Comparison of ENCODE assay signal across 14 cellular contexts in the genomic region with DNA sequence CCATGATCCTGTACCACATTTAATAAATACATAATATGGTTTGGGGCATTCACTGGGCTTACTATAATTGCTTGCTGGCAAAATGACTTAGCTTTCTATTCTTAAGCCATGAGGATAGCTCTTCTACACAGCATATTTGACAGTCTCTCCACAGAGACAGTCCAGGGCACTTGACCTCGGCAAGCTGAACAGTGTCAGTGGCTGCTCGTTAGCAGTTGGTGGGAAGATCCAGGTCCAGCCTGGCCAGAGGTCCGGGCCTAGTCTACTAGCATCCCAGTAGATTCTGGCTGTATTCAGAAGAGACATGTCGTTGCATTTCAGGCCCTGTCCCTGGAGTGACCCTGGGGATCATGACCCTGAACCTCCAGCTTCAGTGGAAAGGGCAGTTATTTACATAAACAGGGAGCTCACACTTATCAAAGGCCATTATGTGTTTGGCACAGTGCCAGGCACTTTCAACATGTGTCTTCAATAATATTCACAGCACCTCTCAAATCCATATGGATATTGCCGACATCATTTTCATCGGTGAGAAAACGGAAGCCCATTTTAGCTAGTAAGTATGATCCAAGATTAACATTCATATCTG.
"Had no signal": no experiment of that assay in that cellular context is flagged by ENCODE, and none has a peak within 500 bp of the region (broad histone marks: within the 10 kb centered on the region; RNA-seq: fewer than 3 reads in every experiment).

No MANE protein-coding gene starts in this region.

- H3K27me3 ChIP-seq: tibial artery had no signal

- H3K4me2 ChIP-seq: smooth muscle cell had no signal

- H3K4me3 ChIP-seq: esophagus squamous epithelium, smooth muscle cell, tibial artery had no signal

- DNase-seq: activated CD4-positive, alpha-beta T cell treated with anti-CD3 and anti-CD28 coated beads for 4 hours; activated CD8-positive, alpha-beta memory T cell treated with anti-CD3 and anti-CD28 coated beads, Interleukin-2, amount 50 U/mL, for 4 hours; activated CD8-positive, alpha-beta T cell treated with anti-CD3 and anti-CD28 coated beads for 36 hours; activated naive CD8-positive, alpha-beta T cell treated with anti-CD3 and anti-CD28 coated beads, Interleukin-2, amount 10 ng/mL, durations not matched to agents 7 days and 5 days; anterior cingulate cortex; esophagus squamous epithelium; foreskin fibroblast; midbrain; naive B cell; T-helper 1 cell; tibial artery; WERI-Rb-1 had no signal

- ATAC-seq: activated CD8-positive, alpha-beta T cell treated with anti-CD3 and anti-CD28 coated beads for 36 hours had no signal

- H3K9me3 ChIP-seq: esophagus squamous epithelium, neutrophil, tibial artery had no signal

- H3K27ac ChIP-seq: esophagus squamous epithelium, neutrophil, tibial artery, WERI-Rb-1 had no signal

- H3K36me3 ChIP-seq: esophagus squamous epithelium, neutrophil, tibial artery, WERI-Rb-1 had no signal
